Comparison of ENCODE assay signal across 2 cellular contexts in the genomic region with DNA sequence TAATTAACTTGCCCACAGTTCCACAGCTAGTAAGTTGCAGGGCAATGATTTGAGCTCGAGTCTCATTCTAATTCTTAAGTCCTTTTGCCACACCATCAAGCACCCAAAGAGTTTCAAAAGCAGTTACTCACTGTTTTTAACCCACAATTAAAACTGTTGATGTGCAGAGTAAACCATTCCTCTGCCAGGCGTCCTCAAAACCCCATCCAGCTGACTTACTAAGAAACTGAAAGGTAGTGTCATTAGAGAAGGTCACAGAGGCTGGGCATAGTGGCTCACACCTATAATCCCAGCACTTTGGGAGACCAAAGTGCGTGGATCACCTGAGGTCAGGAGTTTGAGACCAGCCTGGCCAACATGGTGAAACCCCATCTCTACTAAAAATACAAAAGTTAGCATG.
TF ChIP-seq lines count a peak whose summit lies in the region.

No MANE protein-coding gene starts in this region.

TF ChIP-seq in SK-N-SH, 30 proteins besides CTCF, POLR2A, EP300 and RAD21 (continued from another document):
- TF ChIP-seq, protein P1, sequence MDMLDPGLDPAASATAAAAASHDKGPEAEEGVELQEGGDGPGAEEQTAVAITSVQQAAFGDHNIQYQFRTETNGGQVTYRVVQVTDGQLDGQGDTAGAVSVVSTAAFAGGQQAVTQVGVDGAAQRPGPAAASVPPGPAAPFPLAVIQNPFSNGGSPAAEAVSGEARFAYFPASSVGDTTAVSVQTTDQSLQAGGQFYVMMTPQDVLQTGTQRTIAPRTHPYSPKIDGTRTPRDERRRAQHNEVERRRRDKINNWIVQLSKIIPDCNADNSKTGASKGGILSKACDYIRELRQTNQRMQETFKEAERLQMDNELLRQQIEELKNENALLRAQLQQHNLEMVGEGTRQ (IDR thresholded peaks at IDR 0.05; ENCODE audit: borderline replicate concordance, low read depth, low read length) = no peak
- TF ChIP-seq RFX5 (IDR thresholded peaks at IDR 0.05; ENCODE audit: low read length) (no peak), POLR2AphosphoS5 (IDR thresholded peaks at IDR 0.05; ENCODE audit: low read depth, low read length) (no peak), NFIC (IDR thresholded peaks at IDR 0.05; ENCODE audit: borderline replicate concordance) (no peak)

TF ChIP-seq in SK-N-SH treated with all-trans-retinoic acid at 6 μM for 48 hours, 23 proteins besides CTCF, POLR2A, EP300 and RAD21 (continued from another document):
- TF ChIP-seq, protein P2, sequence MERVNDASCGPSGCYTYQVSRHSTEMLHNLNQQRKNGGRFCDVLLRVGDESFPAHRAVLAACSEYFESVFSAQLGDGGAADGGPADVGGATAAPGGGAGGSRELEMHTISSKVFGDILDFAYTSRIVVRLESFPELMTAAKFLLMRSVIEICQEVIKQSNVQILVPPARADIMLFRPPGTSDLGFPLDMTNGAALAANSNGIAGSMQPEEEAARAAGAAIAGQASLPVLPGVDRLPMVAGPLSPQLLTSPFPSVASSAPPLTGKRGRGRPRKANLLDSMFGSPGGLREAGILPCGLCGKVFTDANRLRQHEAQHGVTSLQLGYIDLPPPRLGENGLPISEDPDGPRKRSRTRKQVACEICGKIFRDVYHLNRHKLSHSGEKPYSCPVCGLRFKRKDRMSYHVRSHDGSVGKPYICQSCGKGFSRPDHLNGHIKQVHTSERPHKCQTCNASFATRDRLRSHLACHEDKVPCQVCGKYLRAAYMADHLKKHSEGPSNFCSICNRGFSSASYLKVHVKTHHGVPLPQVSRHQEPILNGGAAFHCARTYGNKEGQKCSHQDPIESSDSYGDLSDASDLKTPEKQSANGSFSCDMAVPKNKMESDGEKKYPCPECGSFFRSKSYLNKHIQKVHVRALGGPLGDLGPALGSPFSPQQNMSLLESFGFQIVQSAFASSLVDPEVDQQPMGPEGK (CRISPR knock-in tag; IDR thresholded peaks at IDR 0.05; ENCODE audit: borderline replicate concordance) = no peak
- TF ChIP-seq BACH2 (CRISPR knock-in tag; IDR thresholded peaks at IDR 0.05; ENCODE audit: borderline replicate concordance) (no peak), PPARA (CRISPR knock-in tag; IDR thresholded peaks at IDR 0.05; ENCODE audit: borderline replicate concordance) (no peak), RARB (CRISPR knock-in tag; IDR thresholded peaks at IDR 0.05) (no peak)
